ENCODE assay signal across 1 cellular context in the genomic region with DNA sequence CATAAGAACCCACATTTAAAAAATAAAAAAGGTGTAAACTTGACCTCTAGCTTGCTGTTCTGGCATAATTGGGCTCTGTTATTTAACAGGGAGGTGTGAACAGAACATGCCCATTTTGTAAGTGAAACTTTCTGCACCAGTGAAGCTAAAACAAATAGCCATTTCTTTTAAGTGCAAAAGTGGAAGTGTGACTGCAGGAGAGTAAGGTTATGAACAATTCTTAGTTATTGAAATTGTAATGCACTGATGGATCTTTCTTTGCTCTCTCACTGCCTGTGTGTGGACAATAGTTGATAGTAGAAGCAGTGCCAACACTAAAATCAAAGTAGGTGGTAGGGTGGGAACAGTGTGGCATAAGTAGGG.
TF ChIP-seq lines count a peak whose summit lies in the region.

No MANE protein-coding gene starts in this region.

TF ChIP-seq in GM12878, 131 proteins besides CTCF, POLR2A, EP300 and RAD21 (continued from another document):
- no peak for TF ChIP-seq HSF1 (IDR thresholded peaks at IDR 0.05; ENCODE audit: low read depth, low read length)
- no peak for TF ChIP-seq BCL3 (IDR thresholded peaks at IDR 0.05; ENCODE audit: borderline replicate concordance, insufficient read depth, low read depth, low read length, poor library complexity, severe bottlenecking)
- TF ChIP-seq CHD2 (IDR thresholded peaks at IDR 0.05; ENCODE audit: borderline replicate concordance, low read depth, low read length) = peak; percentile 58; the same call in 1 of the 2 replicates
- 0 out of 2 replicates have a peak, but pooled peaks have one; percentile 46 for TF ChIP-seq STAT3 (IDR thresholded peaks at IDR 0.05; ENCODE audit: low read depth, low read length)
- 0 out of 2 replicates have a peak, but pooled peaks have one; percentile 12 for TF ChIP-seq RAD51 (IDR thresholded peaks at IDR 0.05)
- no peak for TF ChIP-seq POLR2AphosphoS5 (IDR thresholded peaks at IDR 0.05; ENCODE audit: low read length)
- TF ChIP-seq ETV6 (conservative IDR thresholded peaks at IDR 0.05 in 1 of 2, IDR thresholded peaks at IDR 0.05 in 1 of 2; ENCODE audit: borderline replicate concordance in 1 of 2, low read depth in 1 of 2) = no peak
- peak; percentile 71 for TF ChIP-seq JUNB (IDR thresholded peaks at IDR 0.05)
- no peak for TF ChIP-seq RFX5 (IDR thresholded peaks at IDR 0.05; ENCODE audit: low read depth, low read length)
- peak; percentile 83 for TF ChIP-seq SKIL (IDR thresholded peaks at IDR 0.05; ENCODE audit: low read depth, poor library complexity, severe bottlenecking)
- TF ChIP-seq SPI1 (IDR thresholded peaks at IDR 0.05; ENCODE audit: borderline replicate concordance, insufficient read depth, low read depth, low read length) = peak; percentile 87
- peak; percentile 3; the same call in 1 of the 2 replicates for TF ChIP-seq SMC3 (IDR thresholded peaks at IDR 0.05; ENCODE audit: borderline replicate concordance, low read length)
- TF ChIP-seq USF1 (IDR thresholded peaks at IDR 0.05; ENCODE audit: borderline replicate concordance, extremely low read length, insufficient read depth, low read depth, low read length) = no peak
- peak; percentile 40 for TF ChIP-seq RUNX3 (IDR thresholded peaks at IDR 0.05; ENCODE audit: low read length)
- peak; percentile 61; the same call in 1 of the 2 replicates for TF ChIP-seq TCF7 (IDR thresholded peaks at IDR 0.05; ENCODE audit: borderline replicate concordance)
- no peak for TF ChIP-seq CBX5 (IDR thresholded peaks at IDR 0.05; ENCODE audit: low read depth)
- TF ChIP-seq DPF2 (IDR thresholded peaks at IDR 0.05) = peak; percentile 82
- TF ChIP-seq, protein P1, sequence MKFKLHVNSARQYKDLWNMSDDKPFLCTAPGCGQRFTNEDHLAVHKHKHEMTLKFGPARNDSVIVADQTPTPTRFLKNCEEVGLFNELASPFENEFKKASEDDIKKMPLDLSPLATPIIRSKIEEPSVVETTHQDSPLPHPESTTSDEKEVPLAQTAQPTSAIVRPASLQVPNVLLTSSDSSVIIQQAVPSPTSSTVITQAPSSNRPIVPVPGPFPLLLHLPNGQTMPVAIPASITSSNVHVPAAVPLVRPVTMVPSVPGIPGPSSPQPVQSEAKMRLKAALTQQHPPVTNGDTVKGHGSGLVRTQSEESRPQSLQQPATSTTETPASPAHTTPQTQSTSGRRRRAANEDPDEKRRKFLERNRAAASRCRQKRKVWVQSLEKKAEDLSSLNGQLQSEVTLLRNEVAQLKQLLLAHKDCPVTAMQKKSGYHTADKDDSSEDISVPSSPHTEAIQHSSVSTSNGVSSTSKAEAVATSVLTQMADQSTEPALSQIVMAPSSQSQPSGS (IDR thresholded peaks at IDR 0.05; ENCODE audit: low read length) = peak; percentile 44; the same call in 1 of the 2 replicates
- TF ChIP-seq ZNF274 (IDR thresholded peaks at IDR 0.05; ENCODE audit: insufficient read depth, insufficient read length) = no peak
- TF ChIP-seq ZZZ3 (IDR thresholded peaks at IDR 0.05; ENCODE audit: control insufficient read depth, insufficient read length, low read depth) = no peak
- TF ChIP-seq SUZ12 (IDR thresholded peaks at IDR 0.05; ENCODE audit: unreplicated experiment) = no peak
- no peak for TF ChIP-seq HDAC2 (IDR thresholded peaks at IDR 0.05)
- TF ChIP-seq EGR1 (IDR thresholded peaks at IDR 0.05; ENCODE audit: borderline replicate concordance in 1 of 2, low read depth in 2 of 2, low read length in 2 of 2) = no peak
- TF ChIP-seq, protein P2, sequence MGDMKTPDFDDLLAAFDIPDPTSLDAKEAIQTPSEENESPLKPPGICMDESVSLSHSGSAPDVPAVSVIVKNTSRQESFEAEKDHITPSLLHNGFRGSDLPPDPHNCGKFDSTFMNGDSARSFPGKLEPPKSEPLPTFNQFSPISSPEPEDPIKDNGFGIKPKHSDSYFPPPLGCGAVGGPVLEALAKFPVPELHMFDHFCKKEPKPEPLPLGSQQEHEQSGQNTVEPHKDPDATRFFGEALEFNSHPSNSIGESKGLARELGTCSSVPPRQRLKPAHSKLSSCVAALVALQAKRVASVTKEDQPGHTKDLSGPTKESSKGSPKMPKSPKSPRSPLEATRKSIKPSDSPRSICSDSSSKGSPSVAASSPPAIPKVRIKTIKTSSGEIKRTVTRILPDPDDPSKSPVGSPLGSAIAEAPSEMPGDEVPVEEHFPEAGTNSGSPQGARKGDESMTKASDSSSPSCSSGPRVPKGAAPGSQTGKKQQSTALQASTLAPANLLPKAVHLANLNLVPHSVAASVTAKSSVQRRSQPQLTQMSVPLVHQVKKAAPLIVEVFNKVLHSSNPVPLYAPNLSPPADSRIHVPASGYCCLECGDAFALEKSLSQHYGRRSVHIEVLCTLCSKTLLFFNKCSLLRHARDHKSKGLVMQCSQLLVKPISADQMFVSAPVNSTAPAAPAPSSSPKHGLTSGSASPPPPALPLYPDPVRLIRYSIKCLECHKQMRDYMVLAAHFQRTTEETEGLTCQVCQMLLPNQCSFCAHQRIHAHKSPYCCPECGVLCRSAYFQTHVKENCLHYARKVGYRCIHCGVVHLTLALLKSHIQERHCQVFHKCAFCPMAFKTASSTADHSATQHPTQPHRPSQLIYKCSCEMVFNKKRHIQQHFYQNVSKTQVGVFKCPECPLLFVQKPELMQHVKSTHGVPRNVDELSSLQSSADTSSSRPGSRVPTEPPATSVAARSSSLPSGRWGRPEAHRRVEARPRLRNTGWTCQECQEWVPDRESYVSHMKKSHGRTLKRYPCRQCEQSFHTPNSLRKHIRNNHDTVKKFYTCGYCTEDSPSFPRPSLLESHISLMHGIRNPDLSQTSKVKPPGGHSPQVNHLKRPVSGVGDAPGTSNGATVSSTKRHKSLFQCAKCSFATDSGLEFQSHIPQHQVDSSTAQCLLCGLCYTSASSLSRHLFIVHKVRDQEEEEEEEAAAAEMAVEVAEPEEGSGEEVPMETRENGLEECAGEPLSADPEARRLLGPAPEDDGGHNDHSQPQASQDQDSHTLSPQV (IDR thresholded peaks at IDR 0.05) = no peak
- no peak for TF ChIP-seq EZH2 (IDR thresholded peaks at IDR 0.05; ENCODE audit: borderline replicate concordance, control insufficient read depth, low read depth, low read length)
- TF ChIP-seq RELA (IDR thresholded peaks at IDR 0.05; ENCODE audit: borderline replicate concordance, partially characterized antibody) = no peak
- TF ChIP-seq NFIC (IDR thresholded peaks at IDR 0.05; ENCODE audit: low read depth, low read length) = peak; percentile 68
- peak; percentile 10 for TF ChIP-seq SP1 (IDR thresholded peaks at IDR 0.05; ENCODE audit: low read depth, low read length)
- peak; percentile 89; the same call in 1 of the 2 replicates for TF ChIP-seq ZNF217 (IDR thresholded peaks at IDR 0.05)
- peak; percentile 73 to 75; a peak in 2 of 4 replicates for TF ChIP-seq IKZF2 (IDR thresholded peaks at IDR 0.05)
- peak; percentile 82; the same call in 1 of the 2 replicates for TF ChIP-seq PAX5 (IDR thresholded peaks at IDR 0.05; ENCODE audit: borderline replicate concordance, low read depth, low read length)
- TF ChIP-seq, protein P3, sequence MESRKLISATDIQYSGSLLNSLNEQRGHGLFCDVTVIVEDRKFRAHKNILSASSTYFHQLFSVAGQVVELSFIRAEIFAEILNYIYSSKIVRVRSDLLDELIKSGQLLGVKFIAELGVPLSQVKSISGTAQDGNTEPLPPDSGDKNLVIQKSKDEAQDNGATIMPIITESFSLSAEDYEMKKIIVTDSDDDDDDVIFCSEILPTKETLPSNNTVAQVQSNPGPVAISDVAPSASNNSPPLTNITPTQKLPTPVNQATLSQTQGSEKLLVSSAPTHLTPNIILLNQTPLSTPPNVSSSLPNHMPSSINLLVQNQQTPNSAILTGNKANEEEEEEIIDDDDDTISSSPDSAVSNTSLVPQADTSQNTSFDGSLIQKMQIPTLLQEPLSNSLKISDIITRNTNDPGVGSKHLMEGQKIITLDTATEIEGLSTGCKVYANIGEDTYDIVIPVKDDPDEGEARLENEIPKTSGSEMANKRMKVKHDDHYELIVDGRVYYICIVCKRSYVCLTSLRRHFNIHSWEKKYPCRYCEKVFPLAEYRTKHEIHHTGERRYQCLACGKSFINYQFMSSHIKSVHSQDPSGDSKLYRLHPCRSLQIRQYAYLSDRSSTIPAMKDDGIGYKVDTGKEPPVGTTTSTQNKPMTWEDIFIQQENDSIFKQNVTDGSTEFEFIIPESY (IDR thresholded peaks at IDR 0.05) = no peak
TF ChIP-seq in GM12878: peak in this region for 41.
